Comparison of ENCODE assay signal across 1 cellular context in genomic region chr15:88992216-88992615, GRCh38.
TF ChIP-seq lines count a peak whose summit lies in the region.

No MANE protein-coding gene starts in this region.

TF ChIP-seq in GM23338, 12 proteins besides CTCF, POLR2A, EP300 and RAD21:
- TF ChIP-seq ZNF462 (CRISPR knock-in tag; IDR thresholded peaks at IDR 0.05) (no peak), CREB1 (CRISPR knock-in tag; IDR thresholded peaks at IDR 0.05; ENCODE audit: low read depth) (no peak), JUNB (IDR thresholded peaks at IDR 0.05; ENCODE audit: unreplicated experiment) (no peak), EZH2phosphoT487 (IDR thresholded peaks at IDR 0.05; ENCODE audit: unreplicated experiment) (no peak), REST (IDR thresholded peaks at IDR 0.05; ENCODE audit: unreplicated experiment) (no peak), EZH2 (IDR thresholded peaks at IDR 0.05; ENCODE audit: low read depth, unreplicated experiment) (no peak), STAT1 (IDR thresholded peaks at IDR 0.05; ENCODE audit: unreplicated experiment) (no peak), ETS1 (IDR thresholded peaks at IDR 0.05) (no peak), POLR2AphosphoS5 (IDR thresholded peaks at IDR 0.05; ENCODE audit: low read depth) (peak; percentile 5)
